Comparison of ENCODE assay signal across 19 cellular contexts in genomic region chr6:122109075-122109474, GRCh38.
DNase-seq lines count a peak whose midpoint lies in the region; ATAC-seq and TF ChIP-seq lines count a peak whose summit lies in the region.
"Had no signal": no experiment of that assay in that cellular context is flagged by ENCODE, and none has a peak within 500 bp of the region (broad histone marks: within the 10 kb centered on the region; RNA-seq: fewer than 3 reads in every experiment).

No MANE protein-coding gene starts in this region.

- no peak overlapping the region for H3K27ac ChIP-seq in right atrium auricular region
- H3K27ac ChIP-seq: 22Rv1, BLaER1, C4-2B had no signal

- ATAC-seq in Right ventricle myocardium inferior = peak; percentile 46
- ATAC-seq in stimulated activated naive CD8-positive, alpha-beta T cell treated with anti-CD3 and anti-CD28 coated beads, Interleukin-15, Interleukin-2, amounts not matched to agents 100 U/mL and 50 U/mL, for 24 hours = no peak
- no peak for ATAC-seq in GM21360 (IDR thresholded peaks at IDR 0.05; ENCODE audit: unreplicated experiment)
- ATAC-seq: CD8-positive, alpha-beta T cell had no signal

- no peaks in the 10 kb centered on the region for H3K36me3 ChIP-seq in right atrium auricular region
- H3K36me3 ChIP-seq: BLaER1 had no signal

- TF ChIP-seq CTCF in right atrium auricular region (IDR thresholded peaks at IDR 0.05) = no peak

- DNase-seq in Right ventricle myocardium inferior (ENCODE audit: missing footprints) (no peak), right atrium auricular region (ENCODE audit: low spot score) (no peak), amniotic epithelial cell (ENCODE audit: low read depth) (peak; percentile 4), fibroblast of gingiva (ENCODE audit: low read depth) (peak; percentile 66), myocyte (ENCODE audit: low read depth) (peak; percentile 4), NCI-H2196 (lab: John Stamatoyannopoulos, UW; ENCODE audit: unreplicated experiment) (no peak)
- no peak for DNase-seq in stimulated activated naive CD8-positive, alpha-beta T cell treated with anti-CD3 and anti-CD28 coated beads, Interleukin-15, Interleukin-2, amounts not matched to agents 100 U/mL and 50 U/mL, for 24 hours
- DNase-seq: CD4-positive, CD25-positive, alpha-beta regulatory T cell; CD8-positive, alpha-beta T cell; DMS 273 treated with DMSO at 0.1 percent for 48 hours; DMS79 treated with DMSO at 0.1 percent for 48 hours; GF-D8; GOT3; H7; HCEC 1CT had no signal

- intact Hi-C loops in Right ventricle myocardium inferior (cut with DNase I) = no loop called here

- H3K9me3 ChIP-seq in right atrium auricular region = no peaks in the 10 kb centered on the region
- H3K9me3 ChIP-seq: BLaER1 had no signal

- H3K4me1 ChIP-seq in right atrium auricular region = no peaks in the 10 kb centered on the region
- H3K4me1 ChIP-seq: BLaER1 had no signal

- H3K27me3 ChIP-seq in right atrium auricular region = no peaks in the 10 kb centered on the region
- H3K27me3 ChIP-seq: BLaER1 had no signal

- H3K4me3 ChIP-seq in right atrium auricular region = no peak overlapping the region
- H3K4me3 ChIP-seq: BLaER1 had no signal

Comparison
In these comparisons a context has a peak if more than half of its experiments do, and no peak if none do; other contexts are left out.
1. DNase-seq: peak in amniotic epithelial cell (single experiment), fibroblast of gingiva (single experiment) and myocyte (single experiment); none in Right ventricle myocardium inferior (single experiment), right atrium auricular region (single experiment), stimulated activated naive CD8-positive, alpha-beta T cell treated with anti-CD3 and anti-CD28 coated beads, Interleukin-15, Interleukin-2, amounts not matched to agents 100 U/mL and 50 U/mL, for 24 hours (single experiment) and NCI-H2196 (single experiment).